In genomic region chr3:46440531-46441294, GRCh38 we compare ENCODE assay signal across 8 cellular contexts. TPM values are rescaled to one million over a fixed set of nuclear protein-coding genes. Genes with fewer than 3 reads are reported as not detected.
A peak's percentile ranks its signal among the peaks of the same experiment; 100 is the strongest.
DNase-seq lines count a peak whose midpoint lies in the region; ATAC-seq lines count a peak whose summit lies in the region.

No MANE protein-coding gene starts in this region.

- H3K36me3 Mint-ChIP-seq in stimulated activated memory B cell treated with anti-CD40 and anti-IgM and Interleukin-4, amounts not matched to agents 10 μg/mL and 1 μg/mL and 100 μg/mL, for 72 hours, result no peaks in the 10 kb centered on the region

- ATAC-seq in HG03175 (IDR thresholded peaks at IDR 0.05; ENCODE audit: unreplicated experiment), result peak; percentile 84
- ATAC-seq in stimulated activated memory B cell treated with anti-CD40 and anti-IgM and Interleukin-4, amounts not matched to agents 10 μg/mL and 1 μg/mL and 100 μg/mL, for 72 hours, result peak; percentile 95

- H3K4me1 Mint-ChIP-seq in stimulated activated memory B cell treated with anti-CD40 and anti-IgM and Interleukin-4, amounts not matched to agents 10 μg/mL and 1 μg/mL and 100 μg/mL, for 72 hours, result peaks cover 33% of the 10 kb centered on the region

- peak overlapping the region; percentile 42 for H3K4me3 Mint-ChIP-seq in stimulated activated memory B cell treated with anti-CD40 and anti-IgM and Interleukin-4, amounts not matched to agents 10 μg/mL and 1 μg/mL and 100 μg/mL, for 72 hours

- H3K9me3 Mint-ChIP-seq in stimulated activated memory B cell treated with anti-CD40 and anti-IgM and Interleukin-4, amounts not matched to agents 10 μg/mL and 1 μg/mL and 100 μg/mL, for 72 hours, result no peaks in the 10 kb centered on the region

- DNase-seq in activated CD4-positive, alpha-beta T cell treated with anti-CD3 and anti-CD28 coated beads for 24 hours (ENCODE audit: low read depth in 2 of 2), result peak; percentile 6 to 8
- DNase-seq in activated CD4-positive, alpha-beta T cell treated with anti-CD3 and anti-CD28 coated beads, Interleukin-2, amount 50 U/mL, for 1 hour, result no peak
- DNase-seq in activated CD4-positive, alpha-beta T cell treated with anti-CD3 and anti-CD28 coated beads for 48 hours, result peak; percentile 40
- DNase-seq in GM03348 (ENCODE audit: low spot score), result no peak
- no peak for DNase-seq in mucosa of gallbladder (ENCODE audit: low spot score)
- DNase-seq in DMS 273 treated with DMSO at 0.1 percent for 48 hours (lab: John Stamatoyannopoulos, UW), result no peak

- H3K27ac Mint-ChIP-seq in stimulated activated memory B cell treated with anti-CD40 and anti-IgM and Interleukin-4, amounts not matched to agents 10 μg/mL and 1 μg/mL and 100 μg/mL, for 72 hours, result peak overlapping the region; percentile 77

- H3K27me3 Mint-ChIP-seq in stimulated activated memory B cell treated with anti-CD40 and anti-IgM and Interleukin-4, amounts not matched to agents 10 μg/mL and 1 μg/mL and 100 μg/mL, for 72 hours, result no peaks in the 10 kb centered on the region

RNA-seq across cellular contexts. Expression of gene LTF, which starts 24.0 kb away (rescaled TPM):
- total RNA-seq in mucosa of gallbladder, result 0.83 TPM

RNA-seq across cellular contexts. Expression of gene CCRL2, which starts 33.7 kb away (rescaled TPM):
- total RNA-seq in mucosa of gallbladder, result 9.1 TPM

RNA-seq across cellular contexts. Expression of gene RTP3, which starts 57.1 kb away (rescaled TPM):
- not detected for total RNA-seq in mucosa of gallbladder

Comparison
In these comparisons a context has a peak if more than half of its experiments do, and no peak if none do; other contexts are left out.
1. DNase-seq: peak in activated CD4-positive, alpha-beta T cell treated with anti-CD3 and anti-CD28 coated beads for 24 hours (2 of 2) and activated CD4-positive, alpha-beta T cell treated with anti-CD3 and anti-CD28 coated beads for 48 hours (single experiment); none in activated CD4-positive, alpha-beta T cell treated with anti-CD3 and anti-CD28 coated beads, Interleukin-2, amount 50 U/mL, for 1 hour (single experiment), GM03348 (single experiment), mucosa of gallbladder (single experiment) and DMS 273 treated with DMSO at 0.1 percent for 48 hours (single experiment).